19 cellular contexts compared by ENCODE assay signal in the genomic region with DNA sequence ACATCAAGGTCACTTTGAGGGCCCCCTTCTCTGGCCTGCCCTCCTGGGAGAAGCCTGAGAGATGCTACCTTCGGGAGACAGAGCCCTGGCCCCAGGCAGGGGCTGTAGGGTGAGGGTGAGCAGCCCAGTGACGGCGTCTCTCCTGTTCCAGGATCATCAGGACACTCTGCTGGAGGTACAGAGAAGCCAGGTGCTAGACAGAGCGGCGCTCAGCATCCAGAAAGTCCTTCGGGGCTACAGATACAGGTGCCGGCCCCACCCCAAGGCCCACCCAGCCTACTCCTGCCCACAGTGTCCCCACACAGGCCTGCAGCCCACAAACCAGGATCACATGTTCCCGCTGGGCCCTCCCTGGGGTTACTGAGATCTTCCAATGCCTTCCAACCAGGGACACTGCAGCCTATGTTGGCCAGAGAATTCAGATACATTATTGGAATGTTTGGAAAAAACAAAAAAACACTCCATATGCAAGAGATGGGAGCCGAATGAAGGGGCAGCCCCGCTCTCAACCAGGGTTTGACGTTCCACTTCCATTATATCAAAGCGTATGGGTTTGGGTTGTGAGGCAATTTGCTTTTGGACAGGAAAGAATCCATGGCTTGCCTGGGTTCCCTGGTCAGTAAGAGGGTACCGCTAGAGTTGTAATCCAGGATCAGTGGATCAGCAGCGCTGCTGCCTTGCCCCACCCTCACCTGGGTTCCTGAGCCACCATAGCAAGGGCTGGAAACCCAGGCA. TPM values are rescaled to one million over a fixed set of nuclear protein-coding genes. Genes with fewer than 3 reads are reported as not detected.
DNase-seq lines count a peak whose midpoint lies in the region; ATAC-seq and TF ChIP-seq lines count a peak whose summit lies in the region.
"Had no signal": no experiment of that assay in that cellular context is flagged by ENCODE, and none has a peak within 500 bp of the region (broad histone marks: within the 10 kb centered on the region; RNA-seq: fewer than 3 reads in every experiment).

No MANE protein-coding gene starts in this region.

- TF ChIP-seq RAD21 in IMR-90 (IDR thresholded peaks at IDR 0.05; ENCODE audit: low read length): no peak

- no peak overlapping the region for H3K4ac ChIP-seq in IMR-90 (ENCODE audit: low read depth, low read length)

- H2BK15ac ChIP-seq in IMR-90 (ENCODE audit: low read depth, low read length): no peak overlapping the region

- dilution Hi-C loops in IMR-90 (cut with HindIII; ENCODE audit: low sequenced_read_pairs, unreplicated experiment): no loop called here

- H3K4me1 ChIP-seq in IMR-90 (ENCODE audit: control insufficient read depth, insufficient read depth, low read length) (peaks cover 2% of the 10 kb centered on the region; the same call in 1 of the 2 replicates), colonic mucosa (no peaks in the 10 kb centered on the region)

- peak overlapping the region; percentile 58 for H2AFZ ChIP-seq in IMR-90 (replicated peaks; ENCODE audit: low read length, poor library complexity)

- no peaks in the 10 kb centered on the region for H3K36me3 Mint-ChIP-seq in activated CD8-positive, alpha-beta memory T cell treated with anti-CD3 and anti-CD28 coated beads, Interleukin-2, amount 10 ng/mL, durations not matched to agents 7 days and 5 days
- H3K36me3 Mint-ChIP-seq: CD8-positive, alpha-beta memory T cell had no signal

- H3K4me3 ChIP-seq in IMR-90 (ENCODE audit: insufficient read depth, low read depth, low read length) (no peak overlapping the region), colonic mucosa (no peak overlapping the region)
- H3K4me3 ChIP-seq: BLaER1 had no signal

- H3K56ac ChIP-seq in IMR-90 (ENCODE audit: extremely low read depth, insufficient read depth, low read length): no peak overlapping the region

- in situ Hi-C loops in IMR-90 (cut with MboI; ENCODE audit: low sequenced_read_pairs): no loop called here

- no peaks in the 10 kb centered on the region for H3K36me3 ChIP-seq in IMR-90 (ENCODE audit: control insufficient read depth, insufficient read depth, low read length)
- H3K36me3 ChIP-seq in colonic mucosa: no peaks in the 10 kb centered on the region
- H3K36me3 ChIP-seq: BLaER1 had no signal

- H2AK9ac ChIP-seq in IMR-90 (replicated peaks; ENCODE audit: low read depth, low read length, poor library complexity): no peak overlapping the region

- H3K27me3 Mint-ChIP-seq in activated CD8-positive, alpha-beta memory T cell treated with anti-CD3 and anti-CD28 coated beads, Interleukin-2, amount 10 ng/mL, durations not matched to agents 7 days and 5 days: peaks cover 32% of the 10 kb centered on the region
- H3K27me3 Mint-ChIP-seq in stimulated activated naive CD8-positive, alpha-beta T cell treated with anti-CD3 and anti-CD28 coated beads, Interleukin-15, amount 100 ng/mL, for 72 hours: no peaks in the 10 kb centered on the region

- no peak overlapping the region for H3K23ac ChIP-seq in IMR-90 (ENCODE audit: low read depth, low read length)

- no peak for ATAC-seq in activated CD8-positive, alpha-beta memory T cell treated with anti-CD3 and anti-CD28 coated beads, Interleukin-2, amount 10 ng/mL, durations not matched to agents 7 days and 5 days
- ATAC-seq in IMR-90 (ENCODE audit: low read depth): no peak
- ATAC-seq in left lobe of liver: no peak
- no peak for ATAC-seq in stimulated activated naive CD8-positive, alpha-beta T cell treated with anti-CD3 and anti-CD28 coated beads, Interleukin-15, amount 100 ng/mL, for 72 hours

- peak; percentile 26 for DNase-seq in activated CD8-positive, alpha-beta memory T cell treated with anti-CD3 and anti-CD28 coated beads for 24 hours
- DNase-seq in activated CD8-positive, alpha-beta memory T cell treated with anti-CD3 and anti-CD28 coated beads, Interleukin-2, amount 10 ng/mL, durations not matched to agents 7 days and 5 days: no peak
- no peak for DNase-seq in IMR-90
- peak; percentile 21 for DNase-seq in left lobe of liver (ENCODE audit: low spot score)
- peak; percentile 15 for DNase-seq in stimulated activated CD8-positive, alpha-beta memory T cell treated with anti-CD3 and anti-CD28 coated beads, Interleukin-4, amount 100 ng/mL, for 48 hours
- DNase-seq in stimulated activated naive CD8-positive, alpha-beta T cell treated with anti-CD3 and anti-CD28 coated beads, Interleukin-15, amount 100 ng/mL, for 72 hours: no peak
- no peak for DNase-seq in superior temporal gyrus (ENCODE audit: extremely low spot score)
- no peak for DNase-seq in colonic mucosa
- DNase-seq: CD8-positive, alpha-beta memory T cell; DMS 273 treated with DMSO at 0.1 percent for 48 hours; EL; H9; NCI-H1417; NCI-H2029; NCI-H2171 treated with DMSO at 0.1 percent for 48 hours had no signal

- no peak overlapping the region for H3K4me2 ChIP-seq in IMR-90 (ENCODE audit: low read depth, low read length)
- H3K4me2 ChIP-seq: BLaER1 had no signal

- no peak for TF ChIP-seq POLR2A in IMR-90 (IDR thresholded peaks at IDR 0.05; ENCODE audit: low read depth, low read length)

- H3K9me3 Mint-ChIP-seq in activated CD8-positive, alpha-beta memory T cell treated with anti-CD3 and anti-CD28 coated beads, Interleukin-2, amount 10 ng/mL, durations not matched to agents 7 days and 5 days (ENCODE audit: low read depth): no peaks in the 10 kb centered on the region
- H3K9me3 Mint-ChIP-seq in stimulated activated naive CD8-positive, alpha-beta T cell treated with anti-CD3 and anti-CD28 coated beads, Interleukin-15, amount 100 ng/mL, for 72 hours: peaks cover 0 to 1% of the 10 kb centered on the region in 2 donors
- H3K9me3 Mint-ChIP-seq: CD8-positive, alpha-beta memory T cell; H9 had no signal

- no peak overlapping the region for H4K5ac ChIP-seq in IMR-90 (ENCODE audit: low read depth, low read length)

- H3K27me3 ChIP-seq in IMR-90 (ENCODE audit: control insufficient read depth, insufficient read depth, low read length): no peaks in the 10 kb centered on the region
- H3K27me3 ChIP-seq in colonic mucosa: no peaks in the 10 kb centered on the region
- H3K27me3 ChIP-seq: BLaER1 had no signal

- H3K14ac ChIP-seq in IMR-90 (replicated peaks; ENCODE audit: low read depth, low read length): no peak overlapping the region; the same call in 1 of the 2 replicates

- H2BK20ac ChIP-seq in IMR-90 (ENCODE audit: low read depth, low read length): peak overlapping the region; percentile 24; the same call in 1 of the 2 replicates

- no peaks in the 10 kb centered on the region for H3K9me1 ChIP-seq in IMR-90 (ENCODE audit: insufficient read depth, low read length)

- no peak overlapping the region for H4K91ac ChIP-seq in IMR-90 (ENCODE audit: insufficient read depth, low read depth, low read length)

- 0 out of 2 replicates have a peak overlapping the region, but pooled peaks have one; percentile 32 for H2BK120ac ChIP-seq in IMR-90 (ENCODE audit: low read depth, low read length)

- POLR2A ChIA-PET in IMR-90 (lab: Charles Lee; ENCODE audit: unreplicated experiment): no interaction called here

- H3K4me3 Mint-ChIP-seq in activated CD8-positive, alpha-beta memory T cell treated with anti-CD3 and anti-CD28 coated beads, Interleukin-2, amount 10 ng/mL, durations not matched to agents 7 days and 5 days: no peak overlapping the region
- no peak overlapping the region for H3K4me3 Mint-ChIP-seq in stimulated activated naive CD8-positive, alpha-beta T cell treated with anti-CD3 and anti-CD28 coated beads, Interleukin-15, amount 100 ng/mL, for 72 hours
- H3K4me3 Mint-ChIP-seq: CD8-positive, alpha-beta memory T cell; H9 had no signal

- H2AK5ac ChIP-seq in IMR-90 (ENCODE audit: low read depth, low read length): peak overlapping the region; percentile 14

- no peaks in the 10 kb centered on the region for H4K20me1 ChIP-seq in IMR-90 (ENCODE audit: insufficient read depth, low read length)
- H4K20me1 ChIP-seq: BLaER1 had no signal

- no TSS peak for BruUV-seq in IMR-90 (replicated peaks; lab: Mats Ljungman, UMichigan)

- 83% methylated on average over 2 of the region's 14 CpGs; no CpG with 5 or more reads in 1 of the 2 experiments for WGBS in IMR-90 (ENCODE audit: extremely low coverage in 2 of 2, insufficient read length in 1 of 2), 2 experiments

- CTCF ChIA-PET in activated CD8-positive, alpha-beta memory T cell treated with anti-CD3 and anti-CD28 coated beads, Interleukin-2, amount 10 ng/mL, durations not matched to agents 7 days and 5 days (lab: Charles Lee): interaction anchor here (1.9 kb wide), 1 partner anchor 54 kb away, joined by 5 read pairs; no protein-coding TSS in a partner anchor
- CTCF ChIA-PET in IMR-90 (lab: Yijun Ruan, JAX): no interaction called here

- H3K9ac ChIP-seq in IMR-90 (ENCODE audit: low read depth, low read length) (no peak overlapping the region), colonic mucosa (ENCODE audit: low read depth in 2 of 2, low read length in 2 of 2) (no peak overlapping the region)
- H3K9ac ChIP-seq: BLaER1 had no signal

- H4K8ac ChIP-seq in IMR-90 (ENCODE audit: low read depth in 2 of 2, low read length in 2 of 2): no peak overlapping the region

- no peak overlapping the region for H3K27ac ChIP-seq in IMR-90 (ENCODE audit: insufficient read depth, low read length)
- no peak overlapping the region for H3K27ac ChIP-seq in colonic mucosa
- H3K27ac ChIP-seq: 22Rv1, BLaER1 had no signal

- H3K79me1 ChIP-seq in IMR-90 (ENCODE audit: low read depth in 1 of 2, low read length in 2 of 2): no peaks in the 10 kb centered on the region

- H3K9me3 ChIP-seq in IMR-90 (ENCODE audit: control insufficient read depth, insufficient read depth, low read length) (peaks cover 2% of the 10 kb centered on the region; the same call in 1 of the 2 replicates), colonic mucosa (no peaks in the 10 kb centered on the region)

- intact Hi-C loops in IMR-90 (cut with micrococcal nuclease): no loop called here
- intact Hi-C loops in colonic mucosa (cut with DNase I): no loop called here

- no peak overlapping the region for H2BK5ac ChIP-seq in IMR-90 (ENCODE audit: low read depth, low read length, poor library complexity, severe bottlenecking)

- no peak overlapping the region for H3K27ac Mint-ChIP-seq in activated CD8-positive, alpha-beta memory T cell treated with anti-CD3 and anti-CD28 coated beads, Interleukin-2, amount 10 ng/mL, durations not matched to agents 7 days and 5 days
- H3K27ac Mint-ChIP-seq in stimulated activated naive CD8-positive, alpha-beta T cell treated with anti-CD3 and anti-CD28 coated beads, Interleukin-15, amount 100 ng/mL, for 72 hours: no peak overlapping the region
- H3K27ac Mint-ChIP-seq: CD8-positive, alpha-beta memory T cell; H9 had no signal

- no peak for TF ChIP-seq CTCF in IMR-90 (conservative IDR thresholded peaks at IDR 0.05; ENCODE audit: low read depth, low read length)
- TF ChIP-seq CTCF in colonic mucosa (IDR thresholded peaks at IDR 0.05): no peak

- no peak overlapping the region for H3K18ac ChIP-seq in IMR-90 (ENCODE audit: low read depth, low read length)

- H3K4me1 Mint-ChIP-seq in activated CD8-positive, alpha-beta memory T cell treated with anti-CD3 and anti-CD28 coated beads, Interleukin-2, amount 10 ng/mL, durations not matched to agents 7 days and 5 days: peaks cover 6% of the 10 kb centered on the region
- peaks cover under 1% of the 10 kb centered on the region for H3K4me1 Mint-ChIP-seq in stimulated activated naive CD8-positive, alpha-beta T cell treated with anti-CD3 and anti-CD28 coated beads, Interleukin-15, amount 100 ng/mL, for 72 hours

RNA-seq across cellular contexts. Expression of a gene that starts 49.5 kb away (rescaled TPM):
- not detected for total RNA-seq in activated CD8-positive, alpha-beta memory T cell treated with anti-CD3 and anti-CD28 coated beads, Interleukin-2, amount 10 ng/mL, durations not matched to agents 7 days and 5 days
- total RNA-seq in IMR-90 (2012; rRNA removed): not detected in 2 replicates
- polyA plus RNA-seq in IMR-90 (2012; rRNA removed): not detected in 2 replicates
- polyA plus RNA-seq in IMR-90 (2012; cell fraction: cytosol; rRNA removed): not detected in 2 replicates
- polyA plus RNA-seq in IMR-90 (2012; cell fraction: nucleus; rRNA removed; ENCODE audit: low replicate concordance): 0.04 TPM in 1 of 2 replicates, not detected in the other
- not detected for total RNA-seq in left lobe of liver
- total RNA-seq in colonic mucosa: under 1 TPM; 0.16 to 0.20 TPM
- total RNA-seq: CD8-positive, alpha-beta memory T cell; LHCN-M2; NCI-H460 had no signal
- polyA plus RNA-seq: CD8-positive, alpha-beta memory T cell had no signal

Comparison
In these comparisons a context has a peak if more than half of its experiments do, and no peak if none do; other contexts are left out.
1. DNase-seq: peak in activated CD8-positive, alpha-beta memory T cell treated with anti-CD3 and anti-CD28 coated beads for 24 hours (single experiment), left lobe of liver (single experiment) and stimulated activated CD8-positive, alpha-beta memory T cell treated with anti-CD3 and anti-CD28 coated beads, Interleukin-4, amount 100 ng/mL, for 48 hours (single experiment); none in activated CD8-positive, alpha-beta memory T cell treated with anti-CD3 and anti-CD28 coated beads, Interleukin-2, amount 10 ng/mL, durations not matched to agents 7 days and 5 days (single experiment), IMR-90 (single experiment), stimulated activated naive CD8-positive, alpha-beta T cell treated with anti-CD3 and anti-CD28 coated beads, Interleukin-15, amount 100 ng/mL, for 72 hours (0 of 2), superior temporal gyrus (single experiment) and colonic mucosa (single experiment).